In genomic region chr6:116434056-116434725, GRCh38 we compare ENCODE assay signal across 25 cellular contexts. TPM values are rescaled to one million over a fixed set of nuclear protein-coding genes. Genes with fewer than 3 reads are reported as not detected.
"Had no signal": no experiment of that assay in that cellular context is flagged by ENCODE, and none has a peak within 500 bp of the region (broad histone marks: within the 10 kb centered on the region; RNA-seq: fewer than 3 reads in every experiment).

No MANE protein-coding gene starts in this region.

- H3K36me3 Mint-ChIP-seq: activated CD8-positive, alpha-beta memory T cell treated with anti-CD3 and anti-CD28 coated beads, Interleukin-2, amount 10 ng/mL, durations not matched to agents 7 days and 5 days; activated naive CD8-positive, alpha-beta T cell had no signal

- H3K9me3 ChIP-seq: SJSA1 had no signal

- DNase-seq: activated CD4-positive, alpha-beta T cell treated with anti-CD3 and anti-CD28 coated beads for 48 hours; activated CD4-positive, alpha-beta T cell treated with anti-CD3 and anti-CD28 coated beads, Interleukin-2, amount 50 U/mL, for 48 hours; activated CD4-positive, CD25-positive, alpha-beta regulatory T cell treated with anti-CD3 and anti-CD28 coated beads, Interleukin-2, amount 50 U/mL, for 72 hours; activated CD8-positive, alpha-beta memory T cell treated with anti-CD3 and anti-CD28 coated beads, Interleukin-2, amount 10 ng/mL, durations not matched to agents 7 days and 5 days; activated gamma-delta T cell; activated naive CD4-positive, alpha-beta T cell treated with anti-CD3 and anti-CD28 coated beads for 36 hours; activated T-cell treated with anti-CD3 and anti-CD28 coated beads, Interleukin-2, amount 50 U/mL, for 24 hours; amygdala; NCI-H1105 treated with DMSO at 0.1 percent for 48 hours; NCI-H1436 treated with DMSO at 0.1 percent for 48 hours; NCI-H187; NCI-H2081; NCI-H510A treated with DMSO at 0.1 percent for 48 hours; NCI-H69; NK-92 treated with Interleukin-12 subunit alpha and Interleukin-12 subunit beta, amount 100 ng/mL, for 24 hours; SHP77 had no signal

- H3K4me1 Mint-ChIP-seq: activated CD8-positive, alpha-beta memory T cell treated with anti-CD3 and anti-CD28 coated beads, Interleukin-2, amount 10 ng/mL, durations not matched to agents 7 days and 5 days; central memory CD8-positive, alpha-beta T cell had no signal

- H3K27me3 ChIP-seq: SJSA1 had no signal

- H3K27ac ChIP-seq: SJSA1 had no signal

- H3K4me3 Mint-ChIP-seq: activated CD8-positive, alpha-beta memory T cell treated with anti-CD3 and anti-CD28 coated beads, Interleukin-2, amount 10 ng/mL, durations not matched to agents 7 days and 5 days; activated naive CD4-positive, alpha-beta T cell treated with anti-CD3 and anti-CD28 coated beads for 36 hours; activated naive CD8-positive, alpha-beta T cell; activated T-cell treated with anti-CD3 and anti-CD28 coated beads, Interleukin-2, amount 50 U/mL, for 24 hours; activated T-helper 1 cell treated with anti-CD3 and anti-CD28 coated beads, Interleukin-12 subunit alpha, Interleukin-12 subunit beta, Interleukin-2, Interleukin-4 antibody, amounts not matched to agents 30 ng/mL and 10 ng/mL and 1 ng/mL, durations not matched to agents 14 hours and 24 hours and 36 hours; brain; central memory CD8-positive, alpha-beta T cell; T-helper 1 cell treated with Interleukin-12 subunit alpha and Interleukin-12 subunit beta and Interleukin-4 antibody, amounts not matched to agents 30 μg/mL and 1 μg/mL, for 36 hours; WTC11 had no signal

- H3K4me3 ChIP-seq: SJSA1 had no signal

- H3K9me3 Mint-ChIP-seq: activated naive CD4-positive, alpha-beta T cell treated with anti-CD3 and anti-CD28 coated beads for 36 hours; activated T-cell treated with anti-CD3 and anti-CD28 coated beads, Interleukin-2, amount 50 U/mL, for 24 hours; activated T-helper 1 cell treated with anti-CD3 and anti-CD28 coated beads, Interleukin-12 subunit alpha, Interleukin-12 subunit beta, Interleukin-2, Interleukin-4 antibody, amounts not matched to agents 30 ng/mL and 10 ng/mL and 1 ng/mL, durations not matched to agents 14 hours and 24 hours and 36 hours; brain; central memory CD8-positive, alpha-beta T cell; T-helper 1 cell treated with Interleukin-12 subunit alpha and Interleukin-12 subunit beta and Interleukin-4 antibody, amounts not matched to agents 30 μg/mL and 1 μg/mL, for 36 hours; WTC11 had no signal

- ATAC-seq: activated CD8-positive, alpha-beta memory T cell treated with anti-CD3 and anti-CD28 coated beads, Interleukin-2, amount 10 ng/mL, durations not matched to agents 7 days and 5 days; WTC11 had no signal

- FAIRE-seq: astrocyte, RCC 7860 had no signal

- H3K27ac Mint-ChIP-seq: activated CD8-positive, alpha-beta memory T cell treated with anti-CD3 and anti-CD28 coated beads, Interleukin-2, amount 10 ng/mL, durations not matched to agents 7 days and 5 days; activated naive CD4-positive, alpha-beta T cell treated with anti-CD3 and anti-CD28 coated beads for 36 hours; activated naive CD8-positive, alpha-beta T cell; activated T-cell treated with anti-CD3 and anti-CD28 coated beads, Interleukin-2, amount 50 U/mL, for 24 hours; activated T-helper 1 cell treated with anti-CD3 and anti-CD28 coated beads, Interleukin-12 subunit alpha, Interleukin-12 subunit beta, Interleukin-2, Interleukin-4 antibody, amounts not matched to agents 30 ng/mL and 10 ng/mL and 1 ng/mL, durations not matched to agents 14 hours and 24 hours and 36 hours; brain; T-helper 1 cell treated with Interleukin-12 subunit alpha and Interleukin-12 subunit beta and Interleukin-4 antibody, amounts not matched to agents 30 μg/mL and 1 μg/mL, for 36 hours; WTC11 had no signal

- H3K27me3 Mint-ChIP-seq: activated CD8-positive, alpha-beta memory T cell treated with anti-CD3 and anti-CD28 coated beads, Interleukin-2, amount 10 ng/mL, durations not matched to agents 7 days and 5 days; activated naive CD8-positive, alpha-beta T cell; activated T-cell treated with anti-CD3 and anti-CD28 coated beads, Interleukin-2, amount 50 U/mL, for 24 hours; brain had no signal

RNA-seq across cellular contexts. Expression of gene CALHM6, which starts 27.0 kb away (rescaled TPM):
- total RNA-seq: astrocyte, SJSA1 had no signal
